1 cellular context compared by ENCODE assay signal in the genomic region with DNA sequence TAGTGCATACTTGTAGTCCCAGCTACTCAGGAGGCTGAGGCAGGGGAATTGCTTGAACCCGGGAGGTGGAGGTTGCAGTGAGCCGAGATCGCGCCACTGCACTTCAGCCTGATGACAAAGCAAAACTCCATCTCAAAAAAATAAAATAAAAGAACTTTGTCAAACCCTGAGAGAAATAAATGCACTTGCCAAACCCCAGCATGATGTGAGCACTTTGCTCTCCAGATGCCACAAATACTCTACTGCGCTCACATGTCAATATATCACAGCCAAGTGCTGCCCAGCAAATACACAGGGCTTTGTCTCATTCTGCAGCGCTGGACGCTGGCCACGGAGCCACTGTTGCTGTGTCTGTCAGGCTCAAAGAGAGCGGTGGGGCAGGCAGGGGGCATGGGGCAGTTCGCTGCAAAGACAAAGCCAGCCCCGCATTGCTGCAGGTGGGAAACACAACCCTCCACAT.
TF ChIP-seq lines count a peak whose summit lies in the region.

No MANE protein-coding gene starts in this region.

TF ChIP-seq in HepG2, 621 proteins besides CTCF, POLR2A, EP300 and RAD21 (continued from another document and continues in another):
- TF ChIP-seq, protein P1, sequence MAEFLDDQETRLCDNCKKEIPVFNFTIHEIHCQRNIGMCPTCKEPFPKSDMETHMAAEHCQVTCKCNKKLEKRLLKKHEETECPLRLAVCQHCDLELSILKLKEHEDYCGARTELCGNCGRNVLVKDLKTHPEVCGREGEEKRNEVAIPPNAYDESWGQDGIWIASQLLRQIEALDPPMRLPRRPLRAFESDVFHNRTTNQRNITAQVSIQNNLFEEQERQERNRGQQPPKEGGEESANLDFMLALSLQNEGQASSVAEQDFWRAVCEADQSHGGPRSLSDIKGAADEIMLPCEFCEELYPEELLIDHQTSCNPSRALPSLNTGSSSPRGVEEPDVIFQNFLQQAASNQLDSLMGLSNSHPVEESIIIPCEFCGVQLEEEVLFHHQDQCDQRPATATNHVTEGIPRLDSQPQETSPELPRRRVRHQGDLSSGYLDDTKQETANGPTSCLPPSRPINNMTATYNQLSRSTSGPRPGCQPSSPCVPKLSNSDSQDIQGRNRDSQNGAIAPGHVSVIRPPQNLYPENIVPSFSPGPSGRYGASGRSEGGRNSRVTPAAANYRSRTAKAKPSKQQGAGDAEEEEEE (CRISPR knock-in tag; IDR thresholded peaks at IDR 0.05; ENCODE audit: borderline replicate concordance): no peak
- TF ChIP-seq FOXM1 (CRISPR knock-in tag; IDR thresholded peaks at IDR 0.05) (no peak), ZNF546 (CRISPR knock-in tag; conservative IDR thresholded peaks at IDR 0.05) (no peak), POLR2AphosphoS5 (IDR thresholded peaks at IDR 0.05; ENCODE audit: low read depth, low read length) (no peak), FOXK2 (IDR thresholded peaks at IDR 0.05) (no peak), ZSCAN31 (CRISPR knock-in tag; IDR thresholded peaks at IDR 0.05; ENCODE audit: low read depth) (no peak), ZNF572 (CRISPR knock-in tag; IDR thresholded peaks at IDR 0.05) (no peak), LCORL (IDR thresholded peaks at IDR 0.05) (no peak), LCORL (CRISPR knock-in tag; IDR thresholded peaks at IDR 0.05) (no peak), SMC3 (IDR thresholded peaks at IDR 0.05; ENCODE audit: low read length) (no peak), ZNF10 (CRISPR knock-in tag; IDR thresholded peaks at IDR 0.05; ENCODE audit: borderline replicate concordance, low read depth) (no peak), ZFP36L2 (CRISPR knock-in tag; IDR thresholded peaks at IDR 0.05) (no peak), HNRNPH1 (optimal IDR thresholded peaks at IDR 0.05; ENCODE audit: low read depth, low read length) (no peak), TAF1 (CRISPR knock-in tag; IDR thresholded peaks at IDR 0.05) (no peak), KMT2B (CRISPR knock-in tag; IDR thresholded peaks at IDR 0.05) (no peak), SP140L (CRISPR knock-in tag; IDR thresholded peaks at IDR 0.05; ENCODE audit: borderline replicate concordance) (no peak), MTA3 (CRISPR knock-in tag; IDR thresholded peaks at IDR 0.05) (no peak), SOX5 (CRISPR knock-in tag; IDR thresholded peaks at IDR 0.05; ENCODE audit: borderline replicate concordance) (peak; percentile 49; the same call in 1 of the 2 replicates), XRCC5 (optimal IDR thresholded peaks at IDR 0.05; ENCODE audit: low read length) (no peak), ZNF234 (CRISPR knock-in tag; conservative IDR thresholded peaks at IDR 0.05) (no peak), TMF1 (CRISPR knock-in tag; IDR thresholded peaks at IDR 0.05; ENCODE audit: low read depth) (no peak), NR3C1 (CRISPR knock-in tag; IDR thresholded peaks at IDR 0.05) (no peak), ZSCAN22 (CRISPR knock-in tag; IDR thresholded peaks at IDR 0.05) (no peak), TSC22D2 (CRISPR knock-in tag; IDR thresholded peaks at IDR 0.05; ENCODE audit: borderline replicate concordance) (no peak), BRCA1 (CRISPR knock-in tag; IDR thresholded peaks at IDR 0.05) (no peak), SMAD9 (CRISPR knock-in tag; IDR thresholded peaks at IDR 0.05) (no peak), MIXL1 (CRISPR knock-in tag; IDR thresholded peaks at IDR 0.05) (0 out of 2 replicates have a peak, but pooled peaks have one; percentile 12), EED (CRISPR knock-in tag; IDR thresholded peaks at IDR 0.05) (no peak), HES4 (CRISPR knock-in tag; IDR thresholded peaks at IDR 0.05; ENCODE audit: borderline replicate concordance) (no peak), HDAC1 (CRISPR knock-in tag; IDR thresholded peaks at IDR 0.05) (peak; percentile 49), SP1 (IDR thresholded peaks at IDR 0.05) (no peak), SP1 (CRISPR knock-in tag; IDR thresholded peaks at IDR 0.05) (no peak), ZNF501 (CRISPR knock-in tag; IDR thresholded peaks at IDR 0.05) (no peak), SCMH1 (CRISPR knock-in tag; IDR thresholded peaks at IDR 0.05; ENCODE audit: borderline replicate concordance) (no peak), KDM5B (CRISPR knock-in tag; IDR thresholded peaks at IDR 0.05; ENCODE audit: borderline replicate concordance) (no peak), CHD4 (IDR thresholded peaks at IDR 0.05; ENCODE audit: borderline replicate concordance, low read length) (no peak), ZNF674 (CRISPR knock-in tag; IDR thresholded peaks at IDR 0.05; ENCODE audit: low read depth) (no peak), MATR3 (CRISPR knock-in tag; IDR thresholded peaks at IDR 0.05) (no peak), IRX3 (CRISPR knock-in tag; IDR thresholded peaks at IDR 0.05; ENCODE audit: borderline replicate concordance, low read depth) (no peak), FOXK1 (CRISPR knock-in tag; IDR thresholded peaks at IDR 0.05; ENCODE audit: borderline replicate concordance, low read depth) (no peak)
- TF ChIP-seq, protein P2, sequence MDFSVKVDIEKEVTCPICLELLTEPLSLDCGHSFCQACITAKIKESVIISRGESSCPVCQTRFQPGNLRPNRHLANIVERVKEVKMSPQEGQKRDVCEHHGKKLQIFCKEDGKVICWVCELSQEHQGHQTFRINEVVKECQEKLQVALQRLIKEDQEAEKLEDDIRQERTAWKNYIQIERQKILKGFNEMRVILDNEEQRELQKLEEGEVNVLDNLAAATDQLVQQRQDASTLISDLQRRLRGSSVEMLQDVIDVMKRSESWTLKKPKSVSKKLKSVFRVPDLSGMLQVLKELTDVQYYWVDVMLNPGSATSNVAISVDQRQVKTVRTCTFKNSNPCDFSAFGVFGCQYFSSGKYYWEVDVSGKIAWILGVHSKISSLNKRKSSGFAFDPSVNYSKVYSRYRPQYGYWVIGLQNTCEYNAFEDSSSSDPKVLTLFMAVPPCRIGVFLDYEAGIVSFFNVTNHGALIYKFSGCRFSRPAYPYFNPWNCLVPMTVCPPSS (IDR thresholded peaks at IDR 0.05): no peak
- TF ChIP-seq, protein P3, sequence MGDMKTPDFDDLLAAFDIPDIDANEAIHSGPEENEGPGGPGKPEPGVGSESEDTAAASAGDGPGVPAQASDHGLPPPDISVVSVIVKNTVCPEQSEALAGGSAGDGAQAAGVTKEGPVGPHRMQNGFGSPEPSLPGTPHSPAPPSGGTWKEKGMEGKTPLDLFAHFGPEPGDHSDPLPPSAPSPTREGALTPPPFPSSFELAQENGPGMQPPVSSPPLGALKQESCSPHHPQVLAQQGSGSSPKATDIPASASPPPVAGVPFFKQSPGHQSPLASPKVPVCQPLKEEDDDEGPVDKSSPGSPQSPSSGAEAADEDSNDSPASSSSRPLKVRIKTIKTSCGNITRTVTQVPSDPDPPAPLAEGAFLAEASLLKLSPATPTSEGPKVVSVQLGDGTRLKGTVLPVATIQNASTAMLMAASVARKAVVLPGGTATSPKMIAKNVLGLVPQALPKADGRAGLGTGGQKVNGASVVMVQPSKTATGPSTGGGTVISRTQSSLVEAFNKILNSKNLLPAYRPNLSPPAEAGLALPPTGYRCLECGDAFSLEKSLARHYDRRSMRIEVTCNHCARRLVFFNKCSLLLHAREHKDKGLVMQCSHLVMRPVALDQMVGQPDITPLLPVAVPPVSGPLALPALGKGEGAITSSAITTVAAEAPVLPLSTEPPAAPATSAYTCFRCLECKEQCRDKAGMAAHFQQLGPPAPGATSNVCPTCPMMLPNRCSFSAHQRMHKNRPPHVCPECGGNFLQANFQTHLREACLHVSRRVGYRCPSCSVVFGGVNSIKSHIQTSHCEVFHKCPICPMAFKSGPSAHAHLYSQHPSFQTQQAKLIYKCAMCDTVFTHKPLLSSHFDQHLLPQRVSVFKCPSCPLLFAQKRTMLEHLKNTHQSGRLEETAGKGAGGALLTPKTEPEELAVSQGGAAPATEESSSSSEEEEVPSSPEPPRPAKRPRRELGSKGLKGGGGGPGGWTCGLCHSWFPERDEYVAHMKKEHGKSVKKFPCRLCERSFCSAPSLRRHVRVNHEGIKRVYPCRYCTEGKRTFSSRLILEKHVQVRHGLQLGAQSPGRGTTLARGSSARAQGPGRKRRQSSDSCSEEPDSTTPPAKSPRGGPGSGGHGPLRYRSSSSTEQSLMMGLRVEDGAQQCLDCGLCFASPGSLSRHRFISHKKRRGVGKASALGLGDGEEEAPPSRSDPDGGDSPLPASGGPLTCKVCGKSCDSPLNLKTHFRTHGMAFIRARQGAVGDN (CRISPR knock-in tag; IDR thresholded peaks at IDR 0.05): peak; percentile 78
- TF ChIP-seq, protein P4, sequence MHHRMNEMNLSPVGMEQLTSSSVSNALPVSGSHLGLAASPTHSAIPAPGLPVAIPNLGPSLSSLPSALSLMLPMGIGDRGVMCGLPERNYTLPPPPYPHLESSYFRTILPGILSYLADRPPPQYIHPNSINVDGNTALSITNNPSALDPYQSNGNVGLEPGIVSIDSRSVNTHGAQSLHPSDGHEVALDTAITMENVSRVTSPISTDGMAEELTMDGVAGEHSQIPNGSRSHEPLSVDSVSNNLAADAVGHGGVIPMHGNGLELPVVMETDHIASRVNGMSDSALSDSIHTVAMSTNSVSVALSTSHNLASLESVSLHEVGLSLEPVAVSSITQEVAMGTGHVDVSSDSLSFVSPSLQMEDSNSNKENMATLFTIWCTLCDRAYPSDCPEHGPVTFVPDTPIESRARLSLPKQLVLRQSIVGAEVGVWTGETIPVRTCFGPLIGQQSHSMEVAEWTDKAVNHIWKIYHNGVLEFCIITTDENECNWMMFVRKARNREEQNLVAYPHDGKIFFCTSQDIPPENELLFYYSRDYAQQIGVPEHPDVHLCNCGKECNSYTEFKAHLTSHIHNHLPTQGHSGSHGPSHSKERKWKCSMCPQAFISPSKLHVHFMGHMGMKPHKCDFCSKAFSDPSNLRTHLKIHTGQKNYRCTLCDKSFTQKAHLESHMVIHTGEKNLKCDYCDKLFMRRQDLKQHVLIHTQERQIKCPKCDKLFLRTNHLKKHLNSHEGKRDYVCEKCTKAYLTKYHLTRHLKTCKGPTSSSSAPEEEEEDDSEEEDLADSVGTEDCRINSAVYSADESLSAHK (CRISPR knock-in tag; IDR thresholded peaks at IDR 0.05; ENCODE audit: borderline replicate concordance): no peak
- TF ChIP-seq, protein P5, sequence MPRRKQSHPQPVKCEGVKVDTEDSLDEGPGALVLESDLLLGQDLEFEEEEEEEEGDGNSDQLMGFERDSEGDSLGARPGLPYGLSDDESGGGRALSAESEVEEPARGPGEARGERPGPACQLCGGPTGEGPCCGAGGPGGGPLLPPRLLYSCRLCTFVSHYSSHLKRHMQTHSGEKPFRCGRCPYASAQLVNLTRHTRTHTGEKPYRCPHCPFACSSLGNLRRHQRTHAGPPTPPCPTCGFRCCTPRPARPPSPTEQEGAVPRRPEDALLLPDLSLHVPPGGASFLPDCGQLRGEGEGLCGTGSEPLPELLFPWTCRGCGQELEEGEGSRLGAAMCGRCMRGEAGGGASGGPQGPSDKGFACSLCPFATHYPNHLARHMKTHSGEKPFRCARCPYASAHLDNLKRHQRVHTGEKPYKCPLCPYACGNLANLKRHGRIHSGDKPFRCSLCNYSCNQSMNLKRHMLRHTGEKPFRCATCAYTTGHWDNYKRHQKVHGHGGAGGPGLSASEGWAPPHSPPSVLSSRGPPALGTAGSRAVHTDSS (CRISPR knock-in tag; conservative IDR thresholded peaks at IDR 0.05): no peak
- TF ChIP-seq, protein P6, sequence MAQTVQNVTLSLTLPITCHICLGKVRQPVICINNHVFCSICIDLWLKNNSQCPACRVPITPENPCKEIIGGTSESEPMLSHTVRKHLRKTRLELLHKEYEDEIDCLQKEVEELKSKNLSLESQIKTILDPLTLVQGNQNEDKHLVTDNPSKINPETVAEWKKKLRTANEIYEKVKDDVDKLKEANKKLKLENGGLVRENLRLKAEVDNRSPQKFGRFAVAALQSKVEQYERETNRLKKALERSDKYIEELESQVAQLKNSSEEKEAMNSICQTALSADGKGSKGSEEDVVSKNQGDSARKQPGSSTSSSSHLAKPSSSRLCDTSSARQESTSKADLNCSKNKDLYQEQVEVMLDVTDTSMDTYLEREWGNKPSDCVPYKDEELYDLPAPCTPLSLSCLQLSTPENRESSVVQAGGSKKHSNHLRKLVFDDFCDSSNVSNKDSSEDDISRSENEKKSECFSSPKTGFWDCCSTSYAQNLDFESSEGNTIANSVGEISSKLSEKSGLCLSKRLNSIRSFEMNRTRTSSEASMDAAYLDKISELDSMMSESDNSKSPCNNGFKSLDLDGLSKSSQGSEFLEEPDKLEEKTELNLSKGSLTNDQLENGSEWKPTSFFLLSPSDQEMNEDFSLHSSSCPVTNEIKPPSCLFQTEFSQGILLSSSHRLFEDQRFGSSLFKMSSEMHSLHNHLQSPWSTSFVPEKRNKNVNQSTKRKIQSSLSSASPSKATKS (CRISPR knock-in tag; IDR thresholded peaks at IDR 0.05): no peak
- TF ChIP-seq, protein P7, sequence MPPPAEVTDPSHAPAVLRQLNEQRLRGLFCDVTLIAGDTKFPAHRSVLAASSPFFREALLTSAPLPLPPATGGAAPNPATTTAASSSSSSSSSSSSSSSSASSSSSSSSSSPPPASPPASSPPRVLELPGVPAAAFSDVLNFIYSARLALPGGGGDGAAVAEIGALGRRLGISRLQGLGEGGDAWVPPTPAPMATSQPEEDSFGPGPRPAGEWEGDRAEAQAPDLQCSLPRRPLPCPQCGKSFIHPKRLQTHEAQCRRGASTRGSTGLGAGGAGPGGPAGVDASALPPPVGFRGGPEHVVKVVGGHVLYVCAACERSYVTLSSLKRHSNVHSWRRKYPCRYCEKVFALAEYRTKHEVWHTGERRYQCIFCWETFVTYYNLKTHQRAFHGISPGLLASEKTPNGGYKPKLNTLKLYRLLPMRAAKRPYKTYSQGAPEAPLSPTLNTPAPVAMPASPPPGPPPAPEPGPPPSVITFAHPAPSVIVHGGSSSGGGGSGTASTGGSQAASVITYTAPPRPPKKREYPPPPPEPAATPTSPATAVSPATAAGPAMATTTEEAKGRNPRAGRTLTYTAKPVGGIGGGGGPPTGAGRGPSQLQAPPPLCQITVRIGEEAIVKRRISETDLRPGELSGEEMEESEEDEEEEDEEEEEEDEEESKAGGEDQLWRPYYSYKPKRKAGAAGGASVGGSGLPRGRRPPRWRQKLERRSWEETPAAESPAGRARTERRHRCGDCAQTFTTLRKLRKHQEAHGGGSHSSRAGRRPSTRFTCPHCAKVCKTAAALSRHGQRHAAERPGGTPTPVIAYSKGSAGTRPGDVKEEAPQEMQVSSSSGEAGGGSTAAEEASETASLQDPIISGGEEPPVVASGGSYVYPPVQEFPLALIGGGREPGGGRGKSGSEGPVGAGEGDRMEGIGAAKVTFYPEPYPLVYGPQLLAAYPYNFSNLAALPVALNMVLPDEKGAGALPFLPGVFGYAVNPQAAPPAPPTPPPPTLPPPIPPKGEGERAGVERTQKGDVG (CRISPR knock-in tag; IDR thresholded peaks at IDR 0.05; ENCODE audit: borderline replicate concordance): no peak
- TF ChIP-seq, protein P8, sequence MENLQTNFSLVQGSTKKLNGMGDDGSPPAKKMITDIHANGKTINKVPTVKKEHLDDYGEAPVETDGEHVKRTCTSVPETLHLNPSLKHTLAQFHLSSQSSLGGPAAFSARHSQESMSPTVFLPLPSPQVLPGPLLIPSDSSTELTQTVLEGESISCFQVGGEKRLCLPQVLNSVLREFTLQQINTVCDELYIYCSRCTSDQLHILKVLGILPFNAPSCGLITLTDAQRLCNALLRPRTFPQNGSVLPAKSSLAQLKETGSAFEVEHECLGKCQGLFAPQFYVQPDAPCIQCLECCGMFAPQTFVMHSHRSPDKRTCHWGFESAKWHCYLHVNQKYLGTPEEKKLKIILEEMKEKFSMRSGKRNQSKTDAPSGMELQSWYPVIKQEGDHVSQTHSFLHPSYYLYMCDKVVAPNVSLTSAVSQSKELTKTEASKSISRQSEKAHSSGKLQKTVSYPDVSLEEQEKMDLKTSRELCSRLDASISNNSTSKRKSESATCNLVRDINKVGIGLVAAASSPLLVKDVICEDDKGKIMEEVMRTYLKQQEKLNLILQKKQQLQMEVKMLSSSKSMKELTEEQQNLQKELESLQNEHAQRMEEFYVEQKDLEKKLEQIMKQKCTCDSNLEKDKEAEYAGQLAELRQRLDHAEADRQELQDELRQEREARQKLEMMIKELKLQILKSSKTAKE (CRISPR knock-in tag; IDR thresholded peaks at IDR 0.05; ENCODE audit: borderline replicate concordance): no peak
